ENCODE assay signal across 6 cellular contexts in the genomic region with DNA sequence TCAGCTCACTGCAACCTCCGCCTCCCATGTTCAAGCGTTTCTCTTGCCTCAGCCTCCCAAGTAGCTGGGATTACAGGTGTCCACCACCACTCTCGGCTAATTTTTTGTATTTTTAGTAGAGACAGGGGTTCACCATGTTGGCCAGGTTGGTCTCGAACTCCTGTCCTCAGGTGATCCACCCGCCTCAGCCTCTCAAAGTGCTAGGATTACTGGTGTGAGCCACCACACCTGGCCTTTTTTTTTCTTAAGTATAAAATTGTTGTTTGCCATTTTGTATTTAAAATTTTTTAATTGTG. TPM values are rescaled to one million over a fixed set of nuclear protein-coding genes. Genes with fewer than 3 reads are reported as not detected.
"Had no signal": no experiment of that assay in that cellular context is flagged by ENCODE, and none has a peak within 500 bp of the region (broad histone marks: within the 10 kb centered on the region; RNA-seq: fewer than 3 reads in every experiment).

No MANE protein-coding gene starts in this region.

RNA-seq across cellular contexts. Expression of gene TAT, which starts 5.6 kb away (rescaled TPM):
- total RNA-seq: GM23248, H1, H4, H7, H9, HFFc6 had no signal
- polyA plus RNA-seq: GM23248 had no signal

RNA-seq across cellular contexts. Expression of gene MARVELD3, which starts 43.5 kb away (rescaled TPM):
- total RNA-seq: GM23248, H4, HFFc6 had no signal

RNA-seq across cellular contexts. Expression of gene CHST4, which starts 56.3 kb away (rescaled TPM):
- total RNA-seq: GM23248, HFFc6 had no signal
- polyA plus RNA-seq: GM23248 had no signal
